ENCODE assay signal across 1 cellular context in the genomic region with DNA sequence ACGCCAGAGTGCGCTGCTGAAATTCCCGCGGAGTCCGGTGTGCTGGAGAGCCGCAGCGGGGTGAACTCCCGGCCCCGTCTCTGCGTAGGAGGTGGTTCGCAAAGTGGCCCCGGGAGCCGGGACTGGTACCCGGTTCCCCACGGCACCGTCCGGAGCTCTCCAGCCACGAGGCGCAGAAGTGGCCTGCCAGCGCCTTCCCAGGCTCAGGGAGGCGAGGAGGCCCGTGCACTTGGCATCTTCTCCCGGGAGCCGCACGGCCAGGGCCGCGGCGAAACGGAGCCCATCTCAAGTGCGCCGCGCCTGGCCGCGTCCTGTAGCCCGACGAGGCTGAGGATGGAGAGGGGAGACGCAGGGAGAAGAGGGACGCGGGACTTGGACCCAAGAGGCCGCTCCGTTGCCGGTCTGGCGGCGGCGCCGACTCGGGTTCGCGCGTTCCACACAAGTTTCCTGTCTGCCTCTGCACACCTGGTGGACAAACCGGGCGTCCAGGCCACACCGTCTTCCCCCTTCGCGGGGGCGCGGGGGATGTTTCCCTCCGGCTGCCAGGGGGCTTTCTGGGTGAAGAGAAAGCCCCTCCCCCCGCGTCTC.
TF ChIP-seq lines count a peak whose summit lies in the region.

No MANE protein-coding gene starts in this region.

TF ChIP-seq in endothelial cell of umbilical vein, 7 proteins besides CTCF, POLR2A, EP300 and RAD21 (continued from another document):
- no peak for TF ChIP-seq GATA2 (IDR thresholded peaks at IDR 0.05; ENCODE audit: insufficient read depth, insufficient read length, low read depth, low read length)
TF ChIP-seq in endothelial cell of umbilical vein: peak in this region for 1.
